Comparison of ENCODE assay signal across 8 cellular contexts in the genomic region with DNA sequence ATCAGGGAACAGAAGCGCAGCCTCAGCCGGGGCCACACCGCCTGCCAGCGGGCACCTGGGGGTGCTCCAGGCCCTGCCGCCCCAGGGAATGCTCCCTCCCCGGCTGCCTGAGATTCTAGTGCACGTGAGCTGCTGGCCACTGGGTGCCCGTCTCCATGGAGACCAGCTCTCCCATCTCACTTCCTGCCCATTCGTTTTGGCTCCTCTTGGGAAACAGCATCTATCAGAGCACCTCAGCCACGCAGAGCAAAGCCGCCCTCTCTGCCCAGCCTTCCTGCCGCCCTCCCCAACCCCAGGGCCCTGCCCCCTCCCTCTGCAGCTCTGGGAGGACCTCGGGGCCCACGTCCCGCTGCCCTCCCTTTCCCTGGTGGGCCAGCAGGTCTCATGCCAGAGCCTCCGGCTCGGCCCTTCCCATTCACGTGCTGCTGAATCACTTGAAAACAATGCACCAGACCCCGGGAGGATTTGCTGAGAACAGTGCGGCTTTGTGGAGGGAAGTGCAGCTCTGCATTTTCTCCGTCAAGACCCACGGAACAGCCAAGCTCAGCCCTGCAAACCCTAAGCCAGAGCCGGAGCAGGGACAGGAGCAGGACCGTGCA.
DNase-seq lines count a peak whose midpoint lies in the region; ATAC-seq, FAIRE-seq and TF ChIP-seq lines count a peak whose summit lies in the region.

No MANE protein-coding gene starts in this region.

- H3K27me3 ChIP-seq in iPS-18a (ENCODE audit: control insufficient read depth, insufficient read depth, low read length) (no peaks in the 10 kb centered on the region), rectal smooth muscle tissue (ENCODE audit: control insufficient read depth, insufficient read depth, low read length) (no peaks in the 10 kb centered on the region)

- H3K4me1 ChIP-seq in iPS-18a (ENCODE audit: control insufficient read depth, low read depth, low read length) (peaks cover 12% of the 10 kb centered on the region), rectal smooth muscle tissue (ENCODE audit: control insufficient read depth, insufficient read depth, low read length) (peaks cover 43% of the 10 kb centered on the region)

- no peak for ATAC-seq in GM18519 (IDR thresholded peaks at IDR 0.05; ENCODE audit: low FRiP score, unreplicated experiment)
- ATAC-seq in GM21360 (IDR thresholded peaks at IDR 0.05; ENCODE audit: unreplicated experiment) = no peak

- H3K36me3 ChIP-seq in iPS-18a (ENCODE audit: control insufficient read depth, low read depth, low read length) = no peaks in the 10 kb centered on the region
- no peaks in the 10 kb centered on the region for H3K36me3 ChIP-seq in rectal smooth muscle tissue (ENCODE audit: control insufficient read depth, insufficient read depth, low read length)

- H3K9ac ChIP-seq in iPS-18a (ENCODE audit: low read length) (peak overlapping the region; percentile 33), rectal smooth muscle tissue (ENCODE audit: low read length) (no peak overlapping the region)

- no peak for FAIRE-seq in D721Med (lab: Jason Lieb, UNC)

- H3K27ac ChIP-seq in iPS-18a (ENCODE audit: low read length) (no peak overlapping the region), rectal smooth muscle tissue (ENCODE audit: low read depth, low read length) (peak overlapping the region; percentile 66)

- DNase-seq in GF-D8 (lab: John Stamatoyannopoulos, UW) (peak; percentile 69), NCI-H345 (lab: John Stamatoyannopoulos, UW) (peak; percentile 89), brain pericyte (ENCODE audit: low read depth, low spot score) (peak; percentile 86), D721Med (ENCODE audit: insufficient read length, low spot score) (no peak)

- H3K9me3 ChIP-seq in iPS-18a (ENCODE audit: control insufficient read depth, low read depth, low read length) = no peaks in the 10 kb centered on the region

- no peak for TF ChIP-seq CTCF in D721Med (IDR thresholded peaks at IDR 0.05; ENCODE audit: insufficient read depth, missing control alignments)

- peak overlapping the region; percentile 21 for H3K4me3 ChIP-seq in iPS-18a (ENCODE audit: low read length)
- peak overlapping the region; percentile 40 for H3K4me3 ChIP-seq in rectal smooth muscle tissue (ENCODE audit: low read length)
